ENCODE assay signal across 8 cellular contexts in genomic region chr14:56422703-56423213, GRCh38.
DNase-seq lines count a peak whose midpoint lies in the region; ATAC-seq and TF ChIP-seq lines count a peak whose summit lies in the region.

No MANE protein-coding gene starts in this region.

- H3K79me2 ChIP-seq in OCI-LY7 (ENCODE audit: insufficient read depth, low read depth, low read length): no peaks in the 10 kb centered on the region

- TF ChIP-seq RAD21 in liver (IDR thresholded peaks at IDR 0.05): peak; percentile 75 to 83

- H3K9me3 ChIP-seq in OCI-LY7 (ENCODE audit: low read length) (no peaks in the 10 kb centered on the region), liver (ENCODE audit: control insufficient read depth in 4 of 4, low read length in 3 of 4) (peaks cover 0 to 3% (median 0%) of the 10 kb centered on the region in 4 donors), upper lobe of left lung (no peaks in the 10 kb centered on the region)

- H3K27ac ChIP-seq in OCI-LY7 (ENCODE audit: low read depth, low read length, poor library complexity, severe bottlenecking) (no peak overlapping the region), liver (ENCODE audit: low read depth in 1 of 2, low read length in 2 of 2) (no peak overlapping the region), upper lobe of left lung (no peak overlapping the region)

- H3K4me3 ChIP-seq in OCI-LY7 (ENCODE audit: low read depth, low read length, poor library complexity, severe bottlenecking): no peak overlapping the region
- H3K4me3 ChIP-seq in liver (ENCODE audit: low read depth in 1 of 3, low read length in 3 of 3): no peak overlapping the region
- no peak overlapping the region for H3K4me3 ChIP-seq in upper lobe of left lung

- intact Hi-C loops in OCI-LY7 (cut with micrococcal nuclease; ENCODE audit: unreplicated experiment): no loop called here

- no peak overlapping the region for H3K4me2 ChIP-seq in OCI-LY7 (ENCODE audit: low read length)

- TF ChIP-seq POLR2A in upper lobe of left lung (IDR thresholded peaks at IDR 0.05): no peak

- H3K27me3 ChIP-seq in liver (ENCODE audit: control insufficient read depth in 4 of 4, insufficient read depth in 4 of 4, low read length in 3 of 4) (peaks cover 0 to 2% (median 0%) of the 10 kb centered on the region in 4 donors), upper lobe of left lung (no peaks in the 10 kb centered on the region)

- no peak overlapping the region for H2AFZ ChIP-seq in OCI-LY7 (ENCODE audit: low read length)

- BruUV-seq in OCI-LY7 (replicated peaks; lab: Mats Ljungman, UMichigan): no TSS peak

- no peaks in the 10 kb centered on the region for H3K9me2 ChIP-seq in OCI-LY7 (ENCODE audit: insufficient read depth, low read length)

- peak; percentile 75 to 84 for ATAC-seq in upper lobe of left lung (ENCODE audit: low FRiP score in 2 of 2)
- no peak for ATAC-seq in GM21381 (IDR thresholded peaks at IDR 0.05; ENCODE audit: unreplicated experiment)

- 11% methylated on average over 1 of the region's 1 CpG for WGBS in liver
- WGBS in upper lobe of left lung, 2 donors: 4% methylated on average over 1 of the region's 1 CpG

- peak; percentile 45 for DNase-seq in Daoy (ENCODE audit: low read depth)
- peak; percentile 15 to 65 for DNase-seq in Kasumi-1 (lab: John Stamatoyannopoulos, UW)
- DNase-seq in OCI-LY7 (ENCODE audit: low spot score): peak; percentile 27
- DNase-seq in dedifferentiated amniotic fluid mesenchymal stem cell (ENCODE audit: extremely low spot score): peak; percentile 77
- peak in 1 of 2 donors; percentile 52 for DNase-seq in upper lobe of left lung
- no peak for DNase-seq in activated naive CD4-positive, alpha-beta T cell treated with anti-CD3 and anti-CD28 coated beads, Interleukin-2, amount 50 U/mL, for 16 hours

- CTCF ChIA-PET in OCI-LY7 (lab: Charles Lee; ENCODE audit: unreplicated experiment): no interaction called here

- no peak overlapping the region for H3K9ac ChIP-seq in liver (ENCODE audit: low read depth in 1 of 2, low read length in 2 of 2)

- TF ChIP-seq CTCF in OCI-LY7 (conservative IDR thresholded peaks at IDR 0.05; ENCODE audit: low read length) (peak; percentile 71), liver (IDR thresholded peaks at IDR 0.05; ENCODE audit: low read depth, low read length, missing input control) (peak; percentile 48), upper lobe of left lung (IDR thresholded peaks at IDR 0.05) (peak; percentile 55 to 77 (median 65))

- H3K36me3 ChIP-seq in OCI-LY7 (ENCODE audit: insufficient read depth, low read length) (no peaks in the 10 kb centered on the region), liver (ENCODE audit: control insufficient read depth in 4 of 4, insufficient read depth in 3 of 4, low read depth in 1 of 4, low read length in 3 of 4) (no peaks in the 10 kb centered on the region), upper lobe of left lung (no peaks in the 10 kb centered on the region)

- H3K4me1 ChIP-seq in OCI-LY7 (ENCODE audit: insufficient read depth, low read length, poor library complexity, severe bottlenecking) (no peaks in the 10 kb centered on the region), liver (ENCODE audit: control insufficient read depth in 4 of 4, insufficient read depth in 4 of 4, low read length in 3 of 4) (no peaks in the 10 kb centered on the region), upper lobe of left lung (peaks cover 0 to 4% (median 0%) of the 10 kb centered on the region in 4 donors)

- no peaks in the 10 kb centered on the region for H4K20me1 ChIP-seq in OCI-LY7 (ENCODE audit: insufficient read depth, low read length)

- no peak for TF ChIP-seq EP300 in upper lobe of left lung (IDR thresholded peaks at IDR 0.05)

- POLR2A ChIA-PET in OCI-LY7 (lab: Charles Lee): no interaction called here

TF ChIP-seq in liver, 16 proteins besides CTCF, POLR2A, EP300 and RAD21:
- no peak for TF ChIP-seq FOXA2 (IDR thresholded peaks at IDR 0.05)
- no peak for TF ChIP-seq ZBTB33 (IDR thresholded peaks at IDR 0.05)
- no peak for TF ChIP-seq TAF1 (conservative IDR thresholded peaks at IDR 0.05)
- no peak for TF ChIP-seq FOXA1 (IDR thresholded peaks at IDR 0.05)
- no peak for TF ChIP-seq HNF4A (conservative IDR thresholded peaks at IDR 0.05)
- no peak for TF ChIP-seq NR2F2 (IDR thresholded peaks at IDR 0.05)
